In the genomic region with DNA sequence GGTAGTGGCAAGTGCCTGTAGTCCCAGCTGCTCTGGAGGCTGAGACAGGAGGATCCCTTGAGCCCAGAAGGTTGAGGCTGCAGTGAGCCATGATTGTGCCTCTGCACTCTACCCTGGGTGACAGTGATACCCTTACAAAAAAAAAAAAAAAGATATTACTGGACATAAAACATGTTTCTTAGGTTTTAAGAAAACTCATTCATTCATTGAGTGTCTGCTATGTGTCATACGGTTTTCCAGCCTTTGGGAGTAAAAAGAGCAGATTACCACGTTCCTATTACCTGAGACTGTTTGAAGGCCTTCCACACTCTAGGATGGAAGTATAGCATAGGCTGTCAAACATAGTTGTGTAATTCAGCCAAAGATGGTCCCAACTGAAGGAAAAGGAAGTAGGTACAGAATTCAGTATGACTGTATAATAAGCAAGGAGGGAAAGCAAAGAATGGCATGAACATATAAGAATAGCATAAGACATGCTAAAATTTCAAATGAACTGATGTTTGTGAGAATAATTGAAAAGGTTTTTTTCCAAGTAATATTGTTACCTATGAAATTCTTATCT, we compare ENCODE assay signal across 33 cellular contexts.
"Had no signal": no experiment of that assay in that cellular context is flagged by ENCODE, and none has a peak within 500 bp of the region (broad histone marks: within the 10 kb centered on the region; RNA-seq: fewer than 3 reads in every experiment).

No MANE protein-coding gene starts in this region.

- H3K36me3 ChIP-seq: adrenal gland, breast epithelium had no signal

- H3K4me3 ChIP-seq: adrenal gland, body of pancreas, breast epithelium, Peyer's patch, SJSA1 had no signal

- ATAC-seq: activated CD8-positive, alpha-beta memory T cell treated with anti-CD3 and anti-CD28 coated beads, Interleukin-2, amount 10 ng/mL, durations not matched to agents 7 days and 5 days; activated naive CD4-positive, alpha-beta T cell treated with anti-CD3 and anti-CD28 coated beads, Interleukin-2, amount 50 U/mL, for 72 hours; body of pancreas had no signal

- H3K4me1 ChIP-seq: breast epithelium, SJSA1 had no signal

- FAIRE-seq: astrocyte had no signal

- DNase-seq: activated CD4-positive, alpha-beta memory T cell treated with anti-CD3 and anti-CD28 coated beads, Interleukin-2, amount 10 ng/mL, durations not matched to agents 7 days and 5 days; activated CD4-positive, alpha-beta T cell treated with anti-CD3 and anti-CD28 coated beads for 1 hour; activated CD4-positive, alpha-beta T cell treated with anti-CD3 and anti-CD28 coated beads for 48 hours; activated CD4-positive, CD25-positive, alpha-beta regulatory T cell; activated CD8-positive, alpha-beta memory T cell treated with anti-CD3 and anti-CD28 coated beads for 24 hours; activated CD8-positive, alpha-beta memory T cell treated with anti-CD3 and anti-CD28 coated beads, Interleukin-2, amount 10 ng/mL, durations not matched to agents 7 days and 5 days; activated CD8-positive, alpha-beta memory T cell treated with anti-CD3 and anti-CD28 coated beads, Interleukin-2, amount 50 U/mL, for 48 hours; activated effector memory CD4-positive, alpha-beta T cell treated with anti-CD3 and anti-CD28 coated beads, Interleukin-2, amount 50 U/mL, for 16 hours; activated naive CD4-positive, alpha-beta T cell treated with Interleukin-2 at 50 U/mL for 16 hours; activated T-cell treated with anti-CD3 and anti-CD28 coated beads, Interleukin-2, amount 50 U/mL, for 48 hours; adrenal gland; body of pancreas; MV-4-11; NCI-H1092 treated with DMSO at 0.1 percent for 48 hours; NCI-H1417; NCI-H146; NCI-H187; NCI-H2029 treated with DMSO at 0.1 percent for 48 hours; NCI-H2107; NCI-H2171; NCI-H510A; NCI-H526; NCI-H748 treated with DMSO at 0.1 percent for 48 hours; NK-92 treated with Interleukin-12 subunit alpha and Interleukin-12 subunit beta, amount 100 ng/mL, for 24 hours; Peyer's patch; RPMI8226; SHP77 treated with DMSO at 0.1 percent for 48 hours; SK-N-SH; WERI-Rb-1 had no signal

- H3K9ac ChIP-seq: SK-N-SH had no signal

- H3K9me3 ChIP-seq: adrenal gland, body of pancreas, breast epithelium, Peyer's patch, SJSA1 had no signal

- H3K27me3 ChIP-seq: adrenal gland, body of pancreas, breast epithelium, Peyer's patch, SJSA1 had no signal

- H3K27ac ChIP-seq: adrenal gland, body of pancreas, breast epithelium, Peyer's patch, SJSA1, WERI-Rb-1 had no signal

- H3K9me2 ChIP-seq: SK-N-SH had no signal

- H3K4me2 ChIP-seq: SK-N-SH had no signal
